ENCODE assay signal across 8 cellular contexts in genomic region chr2:44170337-44170736, GRCh38. TPM values are rescaled to one million over a fixed set of nuclear protein-coding genes. Genes with fewer than 3 reads are reported as not detected.
A peak's percentile ranks its signal among the peaks of the same experiment; 100 is the strongest.
DNase-seq lines count a peak whose midpoint lies in the region; ATAC-seq and TF ChIP-seq lines count a peak whose summit lies in the region.

No MANE protein-coding gene starts in this region.

- peaks cover 0 to 21% (median 9%) of the 10 kb centered on the region in 11 experiments; a peak in 14 of 22 replicates for H3K36me3 ChIP-seq in BLaER1 treated with 17β-estradiol and CSF1 and Interleukin-3, amounts not matched to agents 10 nM and 100 nM
- H3K36me3 ChIP-seq in left lung = no peaks in the 10 kb centered on the region
- H3K36me3 ChIP-seq in tibial artery = no peaks in the 10 kb centered on the region

- H4K20me1 ChIP-seq in BLaER1 treated with 17β-estradiol and CSF1 and Interleukin-3, amounts not matched to agents 10 nM and 100 nM = peaks cover 41 to 65% (median 58%) of the 10 kb centered on the region in 11 experiments; a peak in 21 of 22 replicates

- TF ChIP-seq CTCF in HL-60 (IDR thresholded peaks at IDR 0.05; ENCODE audit: insufficient read depth, low read length) = no peak
- no peak for TF ChIP-seq CTCF in astrocyte of the cerebellum (IDR thresholded peaks at IDR 0.05; ENCODE audit: low read depth, low read length, missing control alignments)
- no peak for TF ChIP-seq CTCF in left lung (IDR thresholded peaks at IDR 0.05)
- no peak for TF ChIP-seq CTCF in tibial artery (IDR thresholded peaks at IDR 0.05)

- H3K4me2 ChIP-seq in BLaER1 treated with 17β-estradiol and CSF1 and Interleukin-3, amounts not matched to agents 10 nM and 100 nM = peak overlapping the region; percentile 76 to 95 (median 85)

- intact Hi-C loops in left lung (cut with DNase I) = no loop called here
- intact Hi-C loops in tibial artery (cut with DNase I; ENCODE audit: low total_unique reads) = loop anchor here (10.0 kb wide), 1 partner anchor 64 kb away; no protein-coding TSS in a partner anchor

- H3K27me3 ChIP-seq in BLaER1 treated with 17β-estradiol and CSF1 and Interleukin-3, amounts not matched to agents 10 nM and 100 nM = no peaks in the 10 kb centered on the region
- H3K27me3 ChIP-seq in HL-60 (ENCODE audit: insufficient read depth, poor library complexity, severe bottlenecking) = no peaks in the 10 kb centered on the region
- H3K27me3 ChIP-seq in left lung = no peaks in the 10 kb centered on the region
- no peaks in the 10 kb centered on the region for H3K27me3 ChIP-seq in tibial artery

- H3K9me3 ChIP-seq in BLaER1 treated with 17β-estradiol and CSF1 and Interleukin-3, amounts not matched to agents 10 nM and 100 nM (replicated peaks in 1 of 11) = peaks cover 0 to 16% (median 14%) of the 10 kb centered on the region in 11 experiments; a peak in 18 of 22 replicates
- H3K9me3 ChIP-seq in left lung (no peaks in the 10 kb centered on the region), tibial artery (no peaks in the 10 kb centered on the region)

- H3K9ac ChIP-seq in BLaER1 treated with 17β-estradiol and CSF1 and Interleukin-3, amounts not matched to agents 10 nM and 100 nM = peak overlapping the region; percentile 89 to 99 (median 98)

- peak overlapping the region; percentile 83 to 100 (median 96) for H3K4me3 ChIP-seq in BLaER1 treated with 17β-estradiol and CSF1 and Interleukin-3, amounts not matched to agents 10 nM and 100 nM
- H3K4me3 ChIP-seq in HL-60 (replicated peaks; ENCODE audit: insufficient read depth, low read length) = peak overlapping the region; percentile 90
- peak overlapping the region; percentile 88 for H3K4me3 ChIP-seq in astrocyte of the cerebellum (ENCODE audit: low read depth, low read length)
- peak overlapping the region; percentile 82 to 97 for H3K4me3 ChIP-seq in left lung
- H3K4me3 ChIP-seq in tibial artery = peak overlapping the region; percentile 68 to 98

- H3K4me1 ChIP-seq in BLaER1 treated with 17β-estradiol and CSF1 and Interleukin-3, amounts not matched to agents 10 nM and 100 nM = peaks cover 21 to 48% (median 29%) of the 10 kb centered on the region in 10 experiments
- H3K4me1 ChIP-seq in left lung = peaks cover 19 to 46% of the 10 kb centered on the region in 2 donors
- H3K4me1 ChIP-seq in tibial artery = peaks cover 0 to 51% (median 14%) of the 10 kb centered on the region in 4 donors

- ATAC-seq in left lung = no peak

- H3K27ac ChIP-seq in BLaER1 treated with 17β-estradiol and CSF1 and Interleukin-3, amounts not matched to agents 10 nM and 100 nM = peak overlapping the region; percentile 89 to 99 (median 97); a peak in 21 of 22 replicates
- H3K27ac ChIP-seq in HL-60 (replicated peaks) = peak overlapping the region; percentile 88
- peak overlapping the region; percentile 92 to 96 for H3K27ac ChIP-seq in left lung
- peak overlapping the region; percentile 95 to 99 for H3K27ac ChIP-seq in tibial artery

- DNase-seq in HL-60 (ENCODE audit: low read depth in 1 of 2, low spot score in 1 of 2) (no peak), astrocyte of the cerebellum (ENCODE audit: low read depth) (no peak), left lung (no peak), tibial artery (no peak), putamen (ENCODE audit: low spot score) (no peak), LoVo (ENCODE audit: low spot score) (no peak)
- DNase-seq in stimulated activated CD4-positive, alpha-beta T cell treated with anti-CD3 and anti-CD28 coated beads, Interleukin-2, amount 100 ng/mL, for 48 hours = no peak

- in situ Hi-C loops in astrocyte of the cerebellum (cut with HindIII; ENCODE audit: low sequenced_read_pairs) = no loop called here

RNA-seq across cellular contexts. Expression of gene PPM1B, which starts 1.7 kb away (rescaled TPM):
- 10 to 100 TPM; 37.5 to 38.4 TPM for total RNA-seq in left lung
